9 cellular contexts compared by ENCODE assay signal in the genomic region with DNA sequence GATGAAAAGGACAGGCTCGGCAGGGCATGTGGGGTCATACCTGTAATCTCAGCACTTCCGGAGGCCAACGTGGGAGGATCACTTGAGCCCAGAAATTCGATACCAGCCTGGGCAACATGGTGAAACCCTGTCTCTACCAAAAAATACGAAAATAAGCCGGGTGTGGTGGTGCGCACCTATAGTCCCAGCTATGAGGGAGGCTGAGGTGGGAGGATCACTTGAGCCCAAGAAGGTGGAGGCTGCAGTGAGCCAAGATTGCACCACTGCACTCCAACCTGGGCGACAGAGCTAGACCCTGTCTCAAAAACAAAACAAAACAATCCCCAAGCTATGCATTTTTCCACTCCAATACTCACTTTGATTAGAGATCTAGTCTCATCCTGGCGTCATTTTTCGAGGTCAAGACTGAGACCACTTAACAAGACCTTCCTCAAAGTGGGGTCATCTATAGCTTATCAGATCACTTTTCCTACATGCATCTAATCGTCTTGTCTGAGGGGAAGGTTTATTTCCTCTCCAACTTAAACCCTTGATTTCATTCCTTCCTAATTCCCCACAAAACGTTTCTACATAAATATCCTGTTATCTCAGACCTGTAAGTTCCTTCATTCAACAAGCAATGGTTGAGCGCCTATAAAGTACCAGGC. TPM values are rescaled to one million over a fixed set of nuclear protein-coding genes. Genes with fewer than 3 reads are reported as not detected.
DNase-seq lines count a peak whose midpoint lies in the region; ATAC-seq and TF ChIP-seq lines count a peak whose summit lies in the region.
"Had no signal": no experiment of that assay in that cellular context is flagged by ENCODE, and none has a peak within 500 bp of the region (broad histone marks: within the 10 kb centered on the region; RNA-seq: fewer than 3 reads in every experiment).

No MANE protein-coding gene starts in this region.

- no peak for DNase-seq in GM23248
- DNase-seq in WERI-Rb-1: no peak
- no peak for DNase-seq in glutamatergic neuron
- no peak for DNase-seq in hippocampal formation (lab: John Stamatoyannopoulos, UW)
- no peak for DNase-seq in sciatic nerve (ENCODE audit: low spot score)
- no peak for DNase-seq in activated CD4-positive, alpha-beta T cell treated with anti-CD3 and anti-CD28 coated beads for 1 hour

- H3F3A ChIP-seq in GM23248 (ENCODE audit: insufficient read depth): peaks cover 15% of the 10 kb centered on the region

- H3K27me3 ChIP-seq in GM23248 (replicated peaks; ENCODE audit: insufficient read depth) (no peaks in the 10 kb centered on the region), WERI-Rb-1 (ENCODE audit: insufficient read depth, low read depth, severe bottlenecking) (no peaks in the 10 kb centered on the region), skeletal muscle satellite cell (ENCODE audit: control insufficient read depth, insufficient read depth, low read length) (no peaks in the 10 kb centered on the region)

- H3K9ac ChIP-seq in GM23248 (peak overlapping the region; percentile 95), skeletal muscle satellite cell (ENCODE audit: low read depth, low read length) (peak overlapping the region; percentile 94)

- H3K27ac Mint-ChIP-seq in glutamatergic neuron (ENCODE audit: unreplicated experiment): peak overlapping the region; percentile 63

- intact Hi-C loops in sciatic nerve (cut with DNase I): no loop called here

- peak overlapping the region; percentile 98 for H3K4me3 Mint-ChIP-seq in glutamatergic neuron (ENCODE audit: unreplicated experiment)

- 47 to 51% methylated on average over 12 to 13 of the region's 13 CpGs for WGBS in GM23248 (ENCODE audit: low coverage in 1 of 2, low lambda C conversion rate in 2 of 2, missing lambda C conversion rate in 2 of 2), 2 experiments

- peak overlapping the region; percentile 91 for H2AFZ ChIP-seq in GM23248

- H3K4me1 Mint-ChIP-seq in glutamatergic neuron (ENCODE audit: low read depth, unreplicated experiment): no peaks in the 10 kb centered on the region

- H3K27ac ChIP-seq in GM23248 (peak overlapping the region; percentile 91), WERI-Rb-1 (peak overlapping the region; percentile 70)

- no peaks in the 10 kb centered on the region for H3K9me3 Mint-ChIP-seq in glutamatergic neuron (ENCODE audit: unreplicated experiment)

- in situ Hi-C loops in GM23248 (cut with MboI): no loop called here

- H3K4me3 ChIP-seq in GM23248 (peak overlapping the region; percentile 98), WERI-Rb-1 (ENCODE audit: low read depth, low read length) (peak overlapping the region; percentile 60), skeletal muscle satellite cell (ENCODE audit: low read length) (peak overlapping the region; percentile 91)

- H3K4me2 ChIP-seq in GM23248 (ENCODE audit: unreplicated experiment) (peak overlapping the region; percentile 93), skeletal muscle satellite cell (ENCODE audit: low read length) (peak overlapping the region; percentile 85)

- H3K9me2 ChIP-seq in GM23248 (ENCODE audit: insufficient read depth): no peaks in the 10 kb centered on the region

- no peak for TF ChIP-seq CTCF in WERI-Rb-1 (IDR thresholded peaks at IDR 0.05; ENCODE audit: low read depth, low read length)
- no peak for TF ChIP-seq CTCF in glutamatergic neuron (IDR thresholded peaks at IDR 0.05; ENCODE audit: partially characterized antibody, unreplicated experiment)

- no peaks in the 10 kb centered on the region for H4K20me1 ChIP-seq in GM23248 (ENCODE audit: insufficient read depth)

- peaks cover 24% of the 10 kb centered on the region for H3K79me2 ChIP-seq in GM23248 (ENCODE audit: insufficient read depth)

- H3K9me3 ChIP-seq in GM23248 (ENCODE audit: low read depth) (no peaks in the 10 kb centered on the region), WERI-Rb-1 (ENCODE audit: severe bottlenecking) (no peaks in the 10 kb centered on the region), skeletal muscle satellite cell (replicated peaks; ENCODE audit: low read length) (no peaks in the 10 kb centered on the region)

- peaks cover 1% of the 10 kb centered on the region for H3K27me3 Mint-ChIP-seq in glutamatergic neuron (ENCODE audit: unreplicated experiment)

- no peaks in the 10 kb centered on the region for H3K36me3 Mint-ChIP-seq in glutamatergic neuron (ENCODE audit: unreplicated experiment)

- H3K36me3 ChIP-seq in GM23248 (ENCODE audit: low read depth) (no peaks in the 10 kb centered on the region), WERI-Rb-1 (no peaks in the 10 kb centered on the region), skeletal muscle satellite cell (ENCODE audit: insufficient read depth, low read length) (no peaks in the 10 kb centered on the region)

- H3K4me1 ChIP-seq in GM23248 (ENCODE audit: insufficient read depth): 0 out of 2 replicates have a peak, but pooled peaks cover 5% of the 10 kb centered on the region
- H3K4me1 ChIP-seq in skeletal muscle satellite cell (ENCODE audit: control insufficient read depth, insufficient read depth, low read length): peaks cover 9% of the 10 kb centered on the region

- ATAC-seq in GM21515 (IDR thresholded peaks at IDR 0.05; ENCODE audit: unreplicated experiment) (no peak), sciatic nerve (no peak)

RNA-seq across cellular contexts. Expression of gene NKAP, which starts 1.3 kb away (rescaled TPM):
- 1.3 and 3.1 TPM in 2 replicates for total RNA-seq in GM23248 (2014; rRNA removed; shearing (Covaris generic))
- 3.7 and 4.0 TPM in 2 replicates for polyA plus RNA-seq in GM23248 (2016; fragmentation: Nextera tagmentation; extraction: Ambion mirVana)
- total RNA-seq in glutamatergic neuron (ENCODE audit: unreplicated experiment) (7.8 TPM), sciatic nerve (9.6 TPM)
- 4.3 and 4.4 TPM in 2 replicates for total RNA-seq in skeletal muscle satellite cell (2012; rRNA removed)

RNA-seq across cellular contexts. Expression of gene AKAP14, which starts 46.6 kb away (rescaled TPM):
- not detected in 2 replicates for total RNA-seq in GM23248 (2014; rRNA removed; shearing (Covaris generic))
- not detected in 2 replicates for polyA plus RNA-seq in GM23248 (2016; fragmentation: Nextera tagmentation; extraction: Ambion mirVana)
- total RNA-seq in glutamatergic neuron (ENCODE audit: unreplicated experiment) (not detected), sciatic nerve (not detected)
- total RNA-seq in skeletal muscle satellite cell (2012; rRNA removed): not detected in 2 replicates
- total RNA-seq: pulmonary artery endothelial cell had no signal
